In the genomic region with DNA sequence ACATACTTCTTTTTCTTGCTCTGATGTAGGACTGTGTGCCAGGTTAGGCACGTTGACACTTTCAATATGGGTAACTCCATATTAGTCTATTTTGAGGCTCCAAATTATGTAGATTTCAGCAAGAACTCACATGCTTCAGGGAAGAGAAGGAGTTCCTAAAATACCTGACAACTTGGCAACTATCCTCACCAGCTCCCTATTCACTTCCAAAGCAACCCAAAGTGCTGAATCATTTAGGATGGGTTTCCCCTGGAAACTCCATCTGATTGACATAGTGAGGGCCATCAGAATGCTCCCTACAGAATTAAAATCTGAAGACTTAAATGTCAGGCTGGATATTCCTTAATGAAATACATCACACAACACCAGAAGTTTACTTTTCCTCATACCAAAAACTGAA, we compare ENCODE assay signal across 19 cellular contexts.
"Had no signal": no experiment of that assay in that cellular context is flagged by ENCODE, and none has a peak within 500 bp of the region (broad histone marks: within the 10 kb centered on the region; RNA-seq: fewer than 3 reads in every experiment).

No MANE protein-coding gene starts in this region.

- H3K36me3 Mint-ChIP-seq: memory B cell had no signal

- H3K27me3 ChIP-seq: testis, upper lobe of left lung had no signal

- DNase-seq: activated CD4-positive, alpha-beta memory T cell treated with anti-CD3 and anti-CD28 coated beads for 36 hours; activated CD4-positive, alpha-beta T cell treated with anti-CD3 and anti-CD28 coated beads for 36 hours; activated CD8-positive, alpha-beta memory T cell treated with anti-CD3 and anti-CD28 coated beads, Interleukin-2, amount 10 ng/mL, durations not matched to agents 7 days and 5 days; activated effector memory CD4-positive, alpha-beta T cell treated with Interleukin-2 at 50 U/mL for 16 hours; activated naive CD8-positive, alpha-beta T cell treated with anti-CD3 and anti-CD28 coated beads for 36 hours; activated T-cell treated with anti-CD3 and anti-CD28 coated beads, Interleukin-2, amount 50 U/mL, for 24 hours; cerebellar nuclear complex; effector CD8-positive, alpha-beta T cell; left ventricle myocardium inferior; right cardiac atrium; stimulated activated CD4-positive, alpha-beta T cell treated with anti-CD3 and anti-CD28 coated beads, Interleukin-4, amount 100 ng/mL, for 4 hours; stimulated activated CD8-positive, alpha-beta memory T cell treated with anti-CD3 and anti-CD28 coated beads, Interleukin-4, amount 100 ng/mL, for 48 hours; stimulated activated naive CD8-positive, alpha-beta T cell treated with anti-CD3 and anti-CD28 coated beads, Interleukin-15, Interleukin-2, amounts not matched to agents 100 U/mL and 50 U/mL, for 24 hours; testis; upper lobe of left lung had no signal

- H3K4me2 ChIP-seq: smooth muscle cell had no signal

- H3K9me3 Mint-ChIP-seq: activated CD4-positive, alpha-beta memory T cell treated with anti-CD3 and anti-CD28 coated beads for 36 hours; activated naive CD8-positive, alpha-beta T cell treated with anti-CD3 and anti-CD28 coated beads for 36 hours; activated T-cell treated with anti-CD3 and anti-CD28 coated beads, Interleukin-2, amount 50 U/mL, for 24 hours; memory B cell; nephron had no signal

- ATAC-seq: activated CD4-positive, alpha-beta T cell treated with anti-CD3 and anti-CD28 coated beads for 36 hours; activated CD8-positive, alpha-beta memory T cell treated with anti-CD3 and anti-CD28 coated beads, Interleukin-2, amount 10 ng/mL, durations not matched to agents 7 days and 5 days; right cardiac atrium; stimulated activated naive CD8-positive, alpha-beta T cell treated with anti-CD3 and anti-CD28 coated beads, Interleukin-15, Interleukin-2, amounts not matched to agents 100 U/mL and 50 U/mL, for 24 hours had no signal

- H3K4me3 ChIP-seq: left ventricle myocardium inferior, smooth muscle cell, testis, upper lobe of left lung had no signal

- H3K4me1 Mint-ChIP-seq: memory B cell had no signal

- H3K27ac Mint-ChIP-seq: activated CD4-positive, alpha-beta memory T cell treated with anti-CD3 and anti-CD28 coated beads for 36 hours; activated CD4-positive, alpha-beta T cell treated with anti-CD3 and anti-CD28 coated beads for 36 hours; activated CD8-positive, alpha-beta memory T cell treated with anti-CD3 and anti-CD28 coated beads, Interleukin-2, amount 10 ng/mL, durations not matched to agents 7 days and 5 days; activated T-cell treated with anti-CD3 and anti-CD28 coated beads, Interleukin-2, amount 50 U/mL, for 24 hours; memory B cell; nephron had no signal

- H3K4me3 Mint-ChIP-seq: activated CD4-positive, alpha-beta memory T cell treated with anti-CD3 and anti-CD28 coated beads for 36 hours; activated CD4-positive, alpha-beta T cell treated with anti-CD3 and anti-CD28 coated beads for 36 hours; activated CD8-positive, alpha-beta memory T cell treated with anti-CD3 and anti-CD28 coated beads, Interleukin-2, amount 10 ng/mL, durations not matched to agents 7 days and 5 days; activated naive CD8-positive, alpha-beta T cell treated with anti-CD3 and anti-CD28 coated beads for 36 hours; activated T-cell treated with anti-CD3 and anti-CD28 coated beads, Interleukin-2, amount 50 U/mL, for 24 hours; memory B cell; nephron had no signal

- H3K27me3 Mint-ChIP-seq: activated CD4-positive, alpha-beta memory T cell treated with anti-CD3 and anti-CD28 coated beads for 36 hours; activated CD4-positive, alpha-beta T cell treated with anti-CD3 and anti-CD28 coated beads for 36 hours; activated CD8-positive, alpha-beta memory T cell treated with anti-CD3 and anti-CD28 coated beads, Interleukin-2, amount 10 ng/mL, durations not matched to agents 7 days and 5 days; activated naive CD8-positive, alpha-beta T cell treated with anti-CD3 and anti-CD28 coated beads for 36 hours; activated T-cell treated with anti-CD3 and anti-CD28 coated beads, Interleukin-2, amount 50 U/mL, for 24 hours had no signal

- H3K27ac ChIP-seq: epithelial cell of prostate, testis, upper lobe of left lung had no signal

- H3K9me3 ChIP-seq: left ventricle myocardium inferior, testis, upper lobe of left lung had no signal
